8 cellular contexts compared by ENCODE assay signal in genomic region chr6:31829633-31830492, GRCh38. TPM values are rescaled to one million over a fixed set of nuclear protein-coding genes. Genes with fewer than 3 reads are reported as not detected.
DNase-seq lines count a peak whose midpoint lies in the region; ATAC-seq and TF ChIP-seq lines count a peak whose summit lies in the region.

No MANE protein-coding gene starts in this region.

- peak overlapping the region; percentile 87 to 95 (median 93) for H3K27ac Mint-ChIP-seq in CD14-positive monocyte

- intact Hi-C loops in CD14-positive monocyte (cut with micrococcal nuclease), result loop anchor here (5.0 to 10.0 kb wide), 4 partner anchors 103 to 285 kb away; partner anchors contain the start of genes DDAH2 (in 2 of the 2), LY6G5C (in 2 of the 2), ATP6V1G2 (in 1 of the 2) and DDX39B (in 1 of the 2)
- intact Hi-C loops in HCT116 (cut with micrococcal nuclease), result loop anchor here (5.0 to 10.0 kb wide), 2 partner anchors 93 to 285 kb away; partner anchors contain the start of genes ATP6V1G2, CLIC1, DDX39B and NFKBIL1
- intact Hi-C loops in transverse colon (cut with DNase I; ENCODE audit: low total_unique reads), result loop anchor here (5.0 to 10.0 kb wide), 2 partner anchors 103 to 145 kb away; partner anchors contain the start of genes DDAH2 and LY6G5C

- H3K9me3 ChIP-seq in HCT116 (ENCODE audit: control insufficient read depth in 1 of 2, insufficient read depth in 1 of 2, low read depth in 1 of 2, low read length in 2 of 2), result no peaks in the 10 kb centered on the region
- H3K9me3 ChIP-seq in lung (ENCODE audit: control insufficient read depth in 2 of 2, insufficient read depth in 1 of 2, low read length in 1 of 2), result no peaks in the 10 kb centered on the region
- H3K9me3 ChIP-seq in transverse colon, result no peaks in the 10 kb centered on the region

- ATAC-seq in HCT116 (no peak), lung (ENCODE audit: insufficient read depth, low FRiP score) (no peak), GM18519 (IDR thresholded peaks at IDR 0.05; ENCODE audit: low FRiP score, unreplicated experiment) (no peak)

- H3K4me1 Mint-ChIP-seq in CD14-positive monocyte, result peaks cover 48% of the 10 kb centered on the region

- RAD21 ChIA-PET in HCT116 (lab: Charles Lee; ENCODE audit: low non-redundant PET in 1 of 2, low total read pairs in 2 of 2, uncharacterized antibody in 2 of 2, unreplicated experiment in 2 of 2), result interaction anchor here (0.7 to 0.8 kb wide), 5 partner anchors 58 to 128 kb away, joined by 3 to 8 read pairs (median 6); no protein-coding TSS in a partner anchor

- H3K27ac ChIP-seq in HCT116 (ENCODE audit: low read depth, low read length) (peak overlapping the region; percentile 17), lung (ENCODE audit: low read depth in 1 of 2, low read length in 1 of 2) (peak overlapping the region; percentile 58 to 77), transverse colon (peak overlapping the region; percentile 93 to 99 (median 97))

- TF ChIP-seq CTCF in CD14-positive monocyte (IDR thresholded peaks at IDR 0.05) (peak; percentile 78), HCT116 (IDR thresholded peaks at IDR 0.05 in 2 of 3, conservative IDR thresholded peaks at IDR 0.05 in 1 of 3; ENCODE audit: borderline replicate concordance in 1 of 3, insufficient read depth in 1 of 3, low read depth in 2 of 3, low read length in 2 of 3) (peak in 1 of 3 experiments; percentile 52; a peak in 2 of 6 replicates), lung (IDR thresholded peaks at IDR 0.05; ENCODE audit: control extremely low read depth, extremely low read depth) (peak; percentile 12), transverse colon (IDR thresholded peaks at IDR 0.05) (peak; percentile 24 to 64 (median 47))

- TF ChIP-seq RAD21 in HCT116 (IDR thresholded peaks at IDR 0.05; ENCODE audit: low read depth), result no peak

- peak overlapping the region; percentile 50 to 57 for H3K4me3 ChIP-seq in HCT116 (replicated peaks in 1 of 2; ENCODE audit: low read depth in 1 of 2, low read length in 2 of 2)
- H3K4me3 ChIP-seq in lung, result peak overlapping the region; percentile 48
- peak overlapping the region; percentile 50 to 84 (median 64) for H3K4me3 ChIP-seq in transverse colon

- peaks cover 4% of the 10 kb centered on the region; the same call in 1 of the 2 replicates for H4K20me1 ChIP-seq in HCT116 (ENCODE audit: insufficient read depth)

- H3K36me3 ChIP-seq in HCT116 (ENCODE audit: control insufficient read depth in 1 of 2, insufficient read depth in 2 of 2, low read length in 2 of 2) (no peaks in the 10 kb centered on the region; a peak in 1 of 4 replicates), lung (ENCODE audit: control insufficient read depth in 2 of 2, insufficient read depth in 2 of 2, low read length in 2 of 2) (no peaks in the 10 kb centered on the region), transverse colon (no peaks in the 10 kb centered on the region)

- H3K9me2 ChIP-seq in HCT116 (ENCODE audit: insufficient read depth), result no peaks in the 10 kb centered on the region

- no peak for TF ChIP-seq EP300 in transverse colon (IDR thresholded peaks at IDR 0.05; ENCODE audit: low read depth)

- no peaks in the 10 kb centered on the region for H3K36me3 Mint-ChIP-seq in CD14-positive monocyte

- H3K79me2 ChIP-seq in HCT116 (ENCODE audit: insufficient read depth, low read length), result peaks cover 32% of the 10 kb centered on the region

- H2AFZ ChIP-seq in HCT116 (ENCODE audit: low read depth, low read length, poor library complexity, severe bottlenecking), result no peak overlapping the region

- no peaks in the 10 kb centered on the region for H3K27me3 Mint-ChIP-seq in CD14-positive monocyte (ENCODE audit: low read depth in 3 of 3)

- no peak for DNase-seq in CD14-positive monocyte (ENCODE audit: low spot score)
- no peak for DNase-seq in HCT116 (ENCODE audit: low read depth, low spot score)
- DNase-seq in OCI-M1 (lab: John Stamatoyannopoulos, UW), result peak; percentile 89
- DNase-seq in cerebellum (ENCODE audit: low spot score), result peak; percentile 73
- no peak for DNase-seq in lung (ENCODE audit: low spot score)
- no peak for DNase-seq in transverse colon
- DNase-seq in stimulated activated CD4-positive, alpha-beta T cell treated with anti-CD3 and anti-CD28 coated beads, Interleukin-4, amount 100 ng/mL, for 4 hours, result no peak

- CTCF ChIA-PET in HCT116 (lab: Charles Lee), result interaction anchor here (0.6 to 2.6 kb wide), 12 partner anchors 23 to 1318 kb away, joined by 3 to 12 read pairs (median 5); partner anchors contain the start of genes LSM2, LY6G5C and LY6G6D

- POLR2A ChIA-PET in HCT116 (lab: Charles Lee), result interaction anchor here (0.7 to 2.4 kb wide), 12 partner anchors 23 to 148 kb away, joined by 3 to 9 read pairs (median 4); partner anchors contain the start of genes LSM2, NEU1 and VARS1

- H3K4me1 ChIP-seq in HCT116 (ENCODE audit: control insufficient read depth in 1 of 2, insufficient read depth in 2 of 2, low read length in 2 of 2) (peaks cover 27 to 60% of the 10 kb centered on the region in 2 experiments), lung (ENCODE audit: control insufficient read depth in 2 of 2, insufficient read depth in 2 of 2, low read length in 2 of 2) (no peaks in the 10 kb centered on the region), transverse colon (peaks cover 26 to 56% (median 43%) of the 10 kb centered on the region in 4 donors)

- in situ Hi-C loops in transverse colon (cut with MboI; ENCODE audit: low pct_ligation_motif_present in 1 of 4, low pct_unique_long_range_greater_than_20kb in 1 of 4, low sequenced_read_pairs in 3 of 4), result loop anchor here in 1 of 4 donors (10.0 kb wide), 1 partner anchor 95 kb away; the partner anchor contains the start of gene CLIC1

- WGBS in lung, 2 donors, result 0 to 1% methylated on average over 20 of the region's 20 CpGs
- WGBS in transverse colon (ENCODE audit: low coverage in 1 of 2), 2 donors, result 0 to 2% methylated on average over 8 to 16 of the region's 20 CpGs

- peak overlapping the region; percentile 77 for H3K4me2 ChIP-seq in HCT116 (ENCODE audit: low read length)

- H3K9ac ChIP-seq in HCT116 (ENCODE audit: low read length), result peak overlapping the region; percentile 46

- H3K9me3 Mint-ChIP-seq in CD14-positive monocyte, result no peaks in the 10 kb centered on the region

- BruUV-seq in HCT116 (replicated peaks; lab: Mats Ljungman, UMichigan), result no TSS peak

- peak overlapping the region; percentile 80 to 96 for H3K4me3 Mint-ChIP-seq in CD14-positive monocyte

- H3K27me3 ChIP-seq in HCT116 (ENCODE audit: insufficient read depth, low read length) (no peaks in the 10 kb centered on the region), lung (ENCODE audit: control insufficient read depth, insufficient read depth) (no peaks in the 10 kb centered on the region), transverse colon (no peaks in the 10 kb centered on the region)

- TF ChIP-seq POLR2A in HCT116 (IDR thresholded peaks at IDR 0.05; ENCODE audit: borderline replicate concordance, extremely low read depth, insufficient read depth, insufficient read length) (no peak), transverse colon (IDR thresholded peaks at IDR 0.05) (no peak)

TF ChIP-seq in HCT116, 20 proteins besides CTCF, POLR2A, EP300 and RAD21 (continues in another document):
- no peak for TF ChIP-seq YY1 (IDR thresholded peaks at IDR 0.05; ENCODE audit: extremely low read depth, insufficient replicate concordance, low read depth, low read length)
- no peak for TF ChIP-seq FOSL1 (IDR thresholded peaks at IDR 0.05; ENCODE audit: low read depth)
- TF ChIP-seq ELF1 (IDR thresholded peaks at IDR 0.05; ENCODE audit: borderline replicate concordance, low read depth), result no peak
- TF ChIP-seq POLR2AphosphoS5 (IDR thresholded peaks at IDR 0.05; ENCODE audit: low read depth, low read length), result no peak
- no peak for TF ChIP-seq SRF (IDR thresholded peaks at IDR 0.05; ENCODE audit: low read depth)
- TF ChIP-seq JUND (IDR thresholded peaks at IDR 0.05), result no peak
- TF ChIP-seq ZNF274 (IDR thresholded peaks at IDR 0.05; ENCODE audit: low read depth, low read length), result no peak
- TF ChIP-seq MAX (IDR thresholded peaks at IDR 0.05), result no peak
- no peak for TF ChIP-seq CEBPB (IDR thresholded peaks at IDR 0.05; ENCODE audit: low read depth)
- no peak for TF ChIP-seq SIN3A (IDR thresholded peaks at IDR 0.05; ENCODE audit: low read depth)
- TF ChIP-seq EGR1 (IDR thresholded peaks at IDR 0.05; ENCODE audit: low read depth), result no peak
- no peak for TF ChIP-seq ZFX (IDR thresholded peaks at IDR 0.05)

RNA-seq across cellular contexts. Expression of gene HSPA1B, which starts 2.3 kb away (rescaled TPM):
- polyA plus RNA-seq in CD14-positive monocyte (1 to 10 TPM; 3.4 to 4.8 TPM), lung (10 to 100 TPM; 33.2 to 99.0 TPM)
- total RNA-seq in HCT116 (2021; ENCODE audit: unreplicated experiment) (214 TPM), cerebellum (97.4 TPM), lung (1,000 to 10,000 TPM in 1 of 2 donors, 10 to 100 TPM in 1; 99.7 to 1,377 TPM), transverse colon (100 to 1,000 TPM; 104 to 471 (median 278) TPM)
- polyA plus RNA-seq in HCT116 (2012), result 112 and 220 TPM in 2 replicates

RNA-seq across cellular contexts. Expression of gene HSPA1A, which starts 14.5 kb away (rescaled TPM):
- polyA plus RNA-seq in CD14-positive monocyte (100 to 1,000 TPM; 144 to 215 TPM), lung (100 to 1,000 TPM in 1 of 2 donors, 10 to 100 TPM in 1; 90.6 to 161 TPM)
- total RNA-seq in HCT116 (2021; ENCODE audit: unreplicated experiment) (5.0 TPM), cerebellum (71.1 TPM), lung (1,000 to 10,000 TPM in 1 of 2 donors, 100 to 1,000 TPM in 1; 118 to 1,149 TPM), transverse colon (100 to 1,000 TPM; 192 to 247 (median 221) TPM)
- 0.55 and 2.8 TPM in 2 replicates for polyA plus RNA-seq in HCT116 (2012)

RNA-seq across cellular contexts. Expression of gene HSPA1L, which starts 14.8 kb away (rescaled TPM):
- under 1 TPM; 0.53 to 0.55 TPM for polyA plus RNA-seq in CD14-positive monocyte
- 0.12 TPM for total RNA-seq in HCT116 (2021; ENCODE audit: unreplicated experiment)
- 0.20 and 0.42 TPM in 2 replicates for polyA plus RNA-seq in HCT116 (2012)
- total RNA-seq in cerebellum, result 4.2 TPM
- 1 to 10 TPM; 1.9 to 2.3 TPM for total RNA-seq in lung
- 1 to 10 TPM; 1.0 to 1.2 TPM for polyA plus RNA-seq in lung
- total RNA-seq in transverse colon, result under 1 TPM in 2 of 4 donors, not detected in 2; 0.64 to 0.68 TPM

RNA-seq across cellular contexts. Expression of gene LSM2, which starts 23.1 kb away (rescaled TPM):
- polyA plus RNA-seq in CD14-positive monocyte (10 to 100 TPM; 40.0 to 41.0 TPM), lung (10 to 100 TPM; 52.0 to 66.7 TPM)
- total RNA-seq in HCT116 (2021; ENCODE audit: unreplicated experiment) (89.7 TPM), cerebellum (17.7 TPM), lung (10 to 100 TPM; 22.0 to 39.4 TPM), transverse colon (10 to 100 TPM; 23.5 to 43.0 (median 34.8) TPM)
- 98.8 and 102 TPM in 2 replicates for polyA plus RNA-seq in HCT116 (2012)

RNA-seq across cellular contexts. Expression of gene NEU1, which starts 32.8 kb away (rescaled TPM):
- polyA plus RNA-seq in CD14-positive monocyte, result 10 to 100 TPM; 81.8 to 89.5 TPM
- 15.1 TPM for total RNA-seq in HCT116 (2021; ENCODE audit: unreplicated experiment)
- polyA plus RNA-seq in HCT116 (2012), result 21.8 and 23.0 TPM in 2 replicates
- 11.7 TPM for total RNA-seq in cerebellum
- total RNA-seq in lung, result 10 to 100 TPM; 53.2 to 71.3 TPM
- polyA plus RNA-seq in lung, result 10 to 100 TPM; 69.6 to 82.5 TPM
- 10 to 100 TPM; 21.1 to 88.7 (median 65.4) TPM for total RNA-seq in transverse colon

Comparison
In these comparisons a context has a peak if more than half of its experiments do, and no peak if none do; other contexts are left out.
1. DNase-seq: peak in OCI-M1 (single experiment) and cerebellum (single experiment); none in CD14-positive monocyte (single experiment), HCT116 (single experiment), lung (single experiment), transverse colon (single experiment) and stimulated activated CD4-positive, alpha-beta T cell treated with anti-CD3 and anti-CD28 coated beads, Interleukin-4, amount 100 ng/mL, for 4 hours (0 of 2).
2. H3K27ac ChIP-seq: peak in every context shown above with its lines; median percentile 97 in transverse colon; 68 in lung; 17 in HCT116.
3. RNA of gene HSPA1A, which starts 14.5 kb away (total RNA-seq): 118 to 1,149 TPM in lung, 192 to 247 TPM in transverse colon and 71.1 TPM in cerebellum (single experiment); 5.0 TPM in HCT116 (single experiment); every median in the first group is over 10 times any median in the second.
4. Peak in every context shown above with its lines, with median percentiles within 50 percentile points of each other: H3K4me3 ChIP-seq.